Comparison of ENCODE assay signal across 8 cellular contexts in genomic region chr5:131635755-131636479, GRCh38. TPM values are rescaled to one million over a fixed set of nuclear protein-coding genes. Genes with fewer than 3 reads are reported as not detected.
DNase-seq lines count a peak whose midpoint lies in the region; ATAC-seq, FAIRE-seq and TF ChIP-seq lines count a peak whose summit lies in the region.

No MANE protein-coding gene starts in this region.

- H3K23ac ChIP-seq in mesendoderm (ENCODE audit: low read length), result peak overlapping the region; percentile 48

- H3K9me3 ChIP-seq in upper lobe of right lung, result no peaks in the 10 kb centered on the region

- peak overlapping the region; percentile 96 for H3K27ac Mint-ChIP-seq in activated T-cell treated with anti-CD3 and anti-CD28 coated beads, Interleukin-2, amount 50 U/mL, for 24 hours

- FAIRE-seq in RCC 7860 (lab: Jason Lieb, UNC), result no peak

- no peaks in the 10 kb centered on the region for H3K27me3 Mint-ChIP-seq in activated T-cell treated with anti-CD3 and anti-CD28 coated beads, Interleukin-2, amount 50 U/mL, for 24 hours

- H3K4me3 ChIP-seq in mesendoderm (ENCODE audit: low read length) (peak overlapping the region; percentile 62), upper lobe of right lung (peak overlapping the region; percentile 85)

- H3K79me1 ChIP-seq in mesendoderm (ENCODE audit: low read length), result peaks cover 3% of the 10 kb centered on the region

- H3K4ac ChIP-seq in mesendoderm (ENCODE audit: low read depth, low read length), result peak overlapping the region; percentile 98

- peak overlapping the region; percentile 97 for H3K27ac ChIP-seq in mesendoderm (ENCODE audit: low read depth, low read length)
- peak overlapping the region; percentile 98 for H3K27ac ChIP-seq in upper lobe of right lung

- ATAC-seq in upper lobe of right lung, result no peak

- H3K36me3 Mint-ChIP-seq in activated T-cell treated with anti-CD3 and anti-CD28 coated beads, Interleukin-2, amount 50 U/mL, for 24 hours (ENCODE audit: low read depth), result peaks cover 19% of the 10 kb centered on the region

- H2BK120ac ChIP-seq in mesendoderm (ENCODE audit: low read depth, low read length), result no peak overlapping the region

- TF ChIP-seq CTCF in upper lobe of right lung (IDR thresholded peaks at IDR 0.05), result no peak

- peaks cover 34% of the 10 kb centered on the region for H3K79me2 ChIP-seq in mesendoderm (ENCODE audit: control insufficient read depth, insufficient read depth, low read length)

- intact Hi-C loops in upper lobe of right lung (cut with DNase I), result no loop called here

- peak overlapping the region; percentile 94 for H3K56ac ChIP-seq in mesendoderm (ENCODE audit: low read length)

- no CpG with 5 or more reads among the region's 16 CpGs for WGBS in mesendoderm (ENCODE audit: extremely low coverage, insufficient coverage, low lambda C conversion rate)

- peak overlapping the region; percentile 81 for H4K8ac ChIP-seq in mesendoderm (ENCODE audit: low read depth, low read length)

- H3K4me2 ChIP-seq in mesendoderm (ENCODE audit: low read length), result peak overlapping the region; percentile 77

- H3K4me3 Mint-ChIP-seq in activated T-cell treated with anti-CD3 and anti-CD28 coated beads, Interleukin-2, amount 50 U/mL, for 24 hours, result no peak overlapping the region

- H3K36me3 ChIP-seq in mesendoderm (ENCODE audit: control insufficient read depth, insufficient read depth, low read length) (no peaks in the 10 kb centered on the region), upper lobe of right lung (no peaks in the 10 kb centered on the region)

- no peak for DNase-seq in activated T-cell treated with anti-CD3 and anti-CD28 coated beads, Interleukin-2, amount 50 U/mL, for 24 hours
- no peak for DNase-seq in activated T-cell treated with anti-CD3 and anti-CD28 coated beads for 4 hours
- peak; percentile 15 for DNase-seq in RCC 7860 (ENCODE audit: low spot score)
- DNase-seq in dermis blood vessel endothelial cell, result peak; percentile 60
- no peak for DNase-seq in mesendoderm
- DNase-seq in upper lobe of right lung, result no peak
- no peak for DNase-seq in ecto neural progenitor cell (ENCODE audit: low spot score)
- DNase-seq in glomerular visceral epithelial cell (ENCODE audit: extremely low spot score), result no peak

- peaks cover 38% of the 10 kb centered on the region for H3K4me1 Mint-ChIP-seq in activated T-cell treated with anti-CD3 and anti-CD28 coated beads, Interleukin-2, amount 50 U/mL, for 24 hours (ENCODE audit: low read depth)

- H3K4me1 ChIP-seq in mesendoderm (ENCODE audit: control insufficient read depth, low read depth, low read length), result peaks cover 1% of the 10 kb centered on the region
- H3K4me1 ChIP-seq in upper lobe of right lung, result peaks cover 24% of the 10 kb centered on the region

- no peak overlapping the region for H2BK5ac ChIP-seq in mesendoderm (ENCODE audit: low read length)

- H3K9me3 Mint-ChIP-seq in activated T-cell treated with anti-CD3 and anti-CD28 coated beads, Interleukin-2, amount 50 U/mL, for 24 hours, result no peaks in the 10 kb centered on the region

- no peaks in the 10 kb centered on the region for H3K27me3 ChIP-seq in mesendoderm (ENCODE audit: insufficient read depth, low read length, poor library complexity)
- H3K27me3 ChIP-seq in upper lobe of right lung, result no peaks in the 10 kb centered on the region

- no peak overlapping the region for H2BK15ac ChIP-seq in mesendoderm (replicated peaks; ENCODE audit: low read depth)

- peak overlapping the region; percentile 73 for H3K9ac ChIP-seq in mesendoderm (ENCODE audit: low read length)

- peak overlapping the region; percentile 97 for H3K18ac ChIP-seq in mesendoderm (ENCODE audit: low read length)

- no peak overlapping the region for H4K5ac ChIP-seq in mesendoderm (ENCODE audit: low read length)

- H2AK5ac ChIP-seq in mesendoderm (ENCODE audit: low read length), result no peak overlapping the region

RNA-seq across cellular contexts. Expression of gene RAPGEF6, which starts 0.9 kb away (rescaled TPM):
- 21.4 and 23.8 TPM in 2 replicates for total RNA-seq in dermis blood vessel endothelial cell
- polyA plus RNA-seq in mesendoderm (2013, experiment 1 of 2), result 5.9 TPM
- 5.8 TPM for polyA plus RNA-seq in mesendoderm (2013, experiment 2 of 2)
- 27.2 TPM for total RNA-seq in upper lobe of right lung

Comparison
In these comparisons a context has a peak if more than half of its experiments do, and no peak if none do; other contexts are left out.
1. DNase-seq: peak in RCC 7860 (single experiment) and dermis blood vessel endothelial cell (single experiment); none in activated T-cell treated with anti-CD3 and anti-CD28 coated beads, Interleukin-2, amount 50 U/mL, for 24 hours (single experiment), activated T-cell treated with anti-CD3 and anti-CD28 coated beads for 4 hours (single experiment), mesendoderm (single experiment), upper lobe of right lung (single experiment), ecto neural progenitor cell (single experiment) and glomerular visceral epithelial cell (single experiment).